ENCODE assay signal across 30 cellular contexts in the genomic region with DNA sequence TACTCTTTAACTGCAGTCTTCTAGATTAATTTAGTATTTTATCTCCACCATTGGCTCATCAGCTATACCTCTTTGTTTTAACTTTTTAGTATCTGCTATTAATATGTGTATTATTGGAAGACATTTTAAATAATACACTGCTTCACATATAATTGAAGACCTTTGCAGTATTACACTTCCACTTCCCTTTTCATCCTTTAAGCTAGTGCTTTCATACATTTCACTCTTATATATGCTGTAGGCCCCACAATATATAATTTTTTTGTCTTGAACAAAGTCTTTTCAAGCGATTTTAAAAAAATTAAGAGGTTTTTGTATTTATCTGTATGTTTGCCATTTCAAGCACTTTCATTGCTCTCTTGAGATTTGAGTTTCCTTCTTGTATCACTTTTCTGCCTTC.
"Had no signal": no experiment of that assay in that cellular context is flagged by ENCODE, and none has a peak within 500 bp of the region (broad histone marks: within the 10 kb centered on the region; RNA-seq: fewer than 3 reads in every experiment).

No MANE protein-coding gene starts in this region.

- H3K4me3 ChIP-seq: left lung, lower lobe of right lung, neural progenitor cell, right atrium auricular region, right lobe of liver, smooth muscle cell, tibial nerve, upper lobe of left lung, vagina had no signal

- H3K27me3 Mint-ChIP-seq: naive B cell; stimulated activated memory B cell treated with anti-CD40 and anti-IgM and Interleukin-4, amounts not matched to agents 10 μg/mL and 1 μg/mL and 100 μg/mL, for 72 hours; stimulated activated naive CD8-positive, alpha-beta T cell treated with anti-CD3 and anti-CD28 coated beads, Interleukin-15, amount 100 ng/mL, for 72 hours had no signal

- H3K4me2 ChIP-seq: neural progenitor cell, smooth muscle cell had no signal

- H3K36me3 ChIP-seq: left lung, lower lobe of right lung, neural progenitor cell, neutrophil, right atrium auricular region, right lobe of liver, tibial nerve, upper lobe of left lung, vagina had no signal

- H3K27me3 ChIP-seq: left lung, neural progenitor cell, neutrophil, right atrium auricular region, right lobe of liver, tibial nerve, upper lobe of left lung, vagina had no signal

- H3K4me1 ChIP-seq: neural progenitor cell, parathyroid adenoma, right atrium auricular region had no signal

- H3K79me2 ChIP-seq: parathyroid adenoma had no signal

- H3K36me3 Mint-ChIP-seq: immature natural killer cell; naive B cell; natural killer cell; neural progenitor cell; stimulated activated memory B cell treated with anti-CD40 and anti-IgM and Interleukin-4, amounts not matched to agents 10 μg/mL and 1 μg/mL and 100 μg/mL, for 72 hours had no signal

- H2AFZ ChIP-seq: neural progenitor cell, parathyroid adenoma had no signal

- H3K27ac Mint-ChIP-seq: natural killer cell; nephron progenitor cell; neural progenitor cell; progenitor cell of endocrine pancreas; stimulated activated memory B cell treated with anti-CD40 and anti-IgM and Interleukin-4, amounts not matched to agents 10 μg/mL and 1 μg/mL and 100 μg/mL, for 72 hours; stimulated activated naive CD8-positive, alpha-beta T cell treated with anti-CD3 and anti-CD28 coated beads, Interleukin-15, amount 100 ng/mL, for 72 hours had no signal

- DNase-seq: hypothalamus; immature natural killer cell; kidney; left colon; left lung; lower lobe of right lung; mammary epithelial cell; mesenchymal stem cell; naive B cell; natural killer cell; nephron progenitor cell; occipital lobe; right lobe of liver; stimulated activated CD4-positive, alpha-beta T cell treated with anti-CD3 and anti-CD28 coated beads, Interleukin-1b, Interleukin-23, amount 100 ng/mL, for 48 hours; stimulated activated CD4-positive, alpha-beta T cell treated with anti-CD3 and anti-CD28 coated beads, Interleukin-2, amount 100 ng/mL, for 48 hours; stimulated activated CD4-positive, alpha-beta T cell treated with anti-CD3 and anti-CD28 coated beads, Interleukin-4, amount 100 ng/mL, for 4 hours; stimulated activated CD8-positive, alpha-beta memory T cell treated with anti-CD3 and anti-CD28 coated beads, Interleukin-4, amount 100 ng/mL, for 48 hours; stimulated activated naive CD4-positive, alpha-beta T cell treated with Interleukin-2 at 50 U/mL for 16 hours; substantia nigra; upper lobe of left lung had no signal

- H3K4me1 Mint-ChIP-seq: nephron progenitor cell, neural progenitor cell had no signal

- H3K9me3 Mint-ChIP-seq: immature natural killer cell; naive B cell; natural killer cell; nephron progenitor cell; stimulated activated memory B cell treated with anti-CD40 and anti-IgM and Interleukin-4, amounts not matched to agents 10 μg/mL and 1 μg/mL and 100 μg/mL, for 72 hours; stimulated activated naive CD8-positive, alpha-beta T cell treated with anti-CD3 and anti-CD28 coated beads, Interleukin-15, amount 100 ng/mL, for 72 hours had no signal

- H3K9ac ChIP-seq: neural progenitor cell, parathyroid adenoma had no signal

- H3K4me3 Mint-ChIP-seq: immature natural killer cell; naive B cell; natural killer cell; nephron progenitor cell; neural progenitor cell; stimulated activated memory B cell treated with anti-CD40 and anti-IgM and Interleukin-4, amounts not matched to agents 10 μg/mL and 1 μg/mL and 100 μg/mL, for 72 hours; stimulated activated naive CD8-positive, alpha-beta T cell treated with anti-CD3 and anti-CD28 coated beads, Interleukin-15, amount 100 ng/mL, for 72 hours had no signal

- H3K9me3 ChIP-seq: left lung, lower lobe of right lung, neutrophil, right atrium auricular region, right lobe of liver, tibial nerve, upper lobe of left lung, vagina had no signal
